Comparison of ENCODE assay signal across 1 cellular context in the genomic region with DNA sequence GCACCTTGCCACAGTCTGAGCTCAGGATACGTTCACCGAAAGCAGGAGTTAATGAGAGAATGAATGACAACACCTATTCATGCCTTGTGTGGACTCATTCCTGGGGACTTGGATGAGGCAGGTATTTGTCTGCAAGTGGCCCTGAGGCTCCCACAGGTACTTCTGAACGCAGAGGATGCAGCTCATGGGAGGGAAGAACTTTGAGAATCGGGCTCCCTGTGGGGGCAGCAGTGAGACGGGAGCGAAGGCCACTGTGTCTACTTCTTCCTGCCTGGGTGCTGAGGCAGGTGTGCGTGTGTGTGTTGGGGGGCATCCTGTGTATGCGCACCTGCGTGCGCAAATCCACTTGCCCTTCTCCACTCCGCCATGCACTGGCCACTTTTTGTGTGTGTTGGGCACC.
TF ChIP-seq lines count a peak whose summit lies in the region.

No MANE protein-coding gene starts in this region.

TF ChIP-seq in GM12878, 131 proteins besides CTCF, POLR2A, EP300 and RAD21:
- TF ChIP-seq CHD1 (IDR thresholded peaks at IDR 0.05; ENCODE audit: low read depth, low read length) (no peak), CBX5 (IDR thresholded peaks at IDR 0.05; ENCODE audit: low read depth) (no peak), CREM (IDR thresholded peaks at IDR 0.05; ENCODE audit: low read depth) (no peak), SMARCA5 (IDR thresholded peaks at IDR 0.05) (no peak), RELA (IDR thresholded peaks at IDR 0.05; ENCODE audit: borderline replicate concordance, partially characterized antibody) (no peak)
- TF ChIP-seq, protein P1, sequence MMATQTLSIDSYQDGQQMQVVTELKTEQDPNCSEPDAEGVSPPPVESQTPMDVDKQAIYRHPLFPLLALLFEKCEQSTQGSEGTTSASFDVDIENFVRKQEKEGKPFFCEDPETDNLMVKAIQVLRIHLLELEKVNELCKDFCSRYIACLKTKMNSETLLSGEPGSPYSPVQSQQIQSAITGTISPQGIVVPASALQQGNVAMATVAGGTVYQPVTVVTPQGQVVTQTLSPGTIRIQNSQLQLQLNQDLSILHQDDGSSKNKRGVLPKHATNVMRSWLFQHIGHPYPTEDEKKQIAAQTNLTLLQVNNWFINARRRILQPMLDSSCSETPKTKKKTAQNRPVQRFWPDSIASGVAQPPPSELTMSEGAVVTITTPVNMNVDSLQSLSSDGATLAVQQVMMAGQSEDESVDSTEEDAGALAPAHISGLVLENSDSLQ (IDR thresholded peaks at IDR 0.05) = no peak
